In the genomic region with DNA sequence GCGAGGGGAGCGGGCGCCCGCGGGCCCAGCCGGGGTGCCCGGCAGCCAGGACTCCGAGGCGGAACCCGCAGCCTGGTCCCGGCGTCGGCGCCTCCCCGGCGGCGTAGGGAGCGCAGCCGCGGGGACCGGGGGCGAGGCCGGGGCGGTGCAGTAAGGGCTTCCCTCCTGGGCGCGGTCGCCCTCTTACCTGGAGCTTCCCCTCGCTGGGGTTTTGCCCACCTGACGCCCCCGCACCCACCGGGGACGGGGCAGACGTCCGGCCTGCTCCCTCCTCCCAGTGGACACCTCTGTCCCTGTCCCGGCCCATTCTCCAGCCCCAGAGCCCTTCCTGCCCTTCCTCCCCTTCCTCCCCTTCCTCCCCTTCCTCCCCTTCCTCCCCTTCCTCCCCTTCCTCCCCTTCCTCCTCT, we compare ENCODE assay signal across 8 cellular contexts. TPM values are rescaled to one million over a fixed set of nuclear protein-coding genes. Genes with fewer than 3 reads are reported as not detected.
A peak's percentile ranks its signal among the peaks of the same experiment; 100 is the strongest.
DNase-seq lines count a peak whose midpoint lies in the region; ATAC-seq and TF ChIP-seq lines count a peak whose summit lies in the region.

No MANE protein-coding gene starts in this region.

- intact Hi-C loops in vagina (cut with DNase I): no loop called here

- H3K9me3 ChIP-seq in vagina: no peaks in the 10 kb centered on the region

- peaks cover 5% of the 10 kb centered on the region for H3K27me3 Mint-ChIP-seq in endothelial cell (ENCODE audit: unreplicated experiment)
- peaks cover 11% of the 10 kb centered on the region for H3K27me3 Mint-ChIP-seq in nephron progenitor cell (ENCODE audit: low read depth, poor library complexity)

- POLR2A ChIA-PET in BJ (lab: Charles Lee): no interaction called here

- H3K4me1 Mint-ChIP-seq in endothelial cell (ENCODE audit: unreplicated experiment) (peaks cover 8% of the 10 kb centered on the region), nephron progenitor cell (peaks cover 32% of the 10 kb centered on the region)

- H3K27me3 ChIP-seq in BJ (ENCODE audit: control insufficient read depth, insufficient read depth, low read length) (no peaks in the 10 kb centered on the region), vagina (no peaks in the 10 kb centered on the region)

- peaks cover 40% of the 10 kb centered on the region for H3K4me1 ChIP-seq in vagina

- peak overlapping the region; percentile 92 for H3K4me3 ChIP-seq in BJ (ENCODE audit: low read depth, low read length)
- H3K4me3 ChIP-seq in WI38 (ENCODE audit: low read depth, low read length): peak overlapping the region; percentile 97
- peak overlapping the region; percentile 75 to 98 for H3K4me3 ChIP-seq in vagina

- no peak for TF ChIP-seq CTCF in BJ (IDR thresholded peaks at IDR 0.05; ENCODE audit: insufficient read depth, low read depth, low read length)
- TF ChIP-seq CTCF in WI38 (IDR thresholded peaks at IDR 0.05; ENCODE audit: low read depth, low read length): no peak
- no peak for TF ChIP-seq CTCF in endothelial cell (IDR thresholded peaks at IDR 0.05; ENCODE audit: unreplicated experiment)
- TF ChIP-seq CTCF in nephron progenitor cell (IDR thresholded peaks at IDR 0.05): no peak
- no peak for TF ChIP-seq CTCF in vagina (IDR thresholded peaks at IDR 0.05)

- peak overlapping the region; percentile 96 for H3K27ac ChIP-seq in vagina

- H3K27ac Mint-ChIP-seq in endothelial cell (ENCODE audit: unreplicated experiment): no peak overlapping the region
- H3K27ac Mint-ChIP-seq in nephron progenitor cell: no peak overlapping the region

- ATAC-seq in GM19043 (IDR thresholded peaks at IDR 0.05; ENCODE audit: low read depth, unreplicated experiment): peak; percentile 14
- ATAC-seq in HG03139 (IDR thresholded peaks at IDR 0.05; ENCODE audit: unreplicated experiment): peak; percentile 26

- H3K36me3 Mint-ChIP-seq in endothelial cell (ENCODE audit: low read depth, unreplicated experiment): peaks cover 7% of the 10 kb centered on the region
- peaks cover 29% of the 10 kb centered on the region for H3K36me3 Mint-ChIP-seq in nephron progenitor cell (ENCODE audit: low read depth)

- DNase-seq in BJ (ENCODE audit: low read depth) (no peak), endothelial cell (ENCODE audit: low spot score) (peak; percentile 50), nephron progenitor cell (peak; percentile 47), vagina (ENCODE audit: extremely low spot score in 2 of 2) (no peak), HPDE6-E6E7 (ENCODE audit: extremely low spot score) (no peak)

- TF ChIP-seq POLR2A in vagina (IDR thresholded peaks at IDR 0.05): peak in 1 of 2 donors; percentile 29

- peaks cover 2% of the 10 kb centered on the region for H3K36me3 ChIP-seq in BJ (ENCODE audit: control insufficient read depth, insufficient read depth, low read length)
- peaks cover 0 to under 1% of the 10 kb centered on the region in 2 donors for H3K36me3 ChIP-seq in vagina

- peak overlapping the region; percentile 96 for H3K4me3 Mint-ChIP-seq in endothelial cell (ENCODE audit: unreplicated experiment)
- H3K4me3 Mint-ChIP-seq in nephron progenitor cell: peak overlapping the region; percentile 87

- CTCF ChIA-PET in BJ (lab: Yijun Ruan, JAX): interaction anchor here (0.6 to 2.5 kb wide), 6 partner anchors 10 to 200 kb away, joined by 3 to 20 read pairs (median 6); no protein-coding TSS in a partner anchor

- H3K9me3 Mint-ChIP-seq in endothelial cell (ENCODE audit: unreplicated experiment) (no peaks in the 10 kb centered on the region), nephron progenitor cell (peaks cover 4% of the 10 kb centered on the region)

RNA-seq across cellular contexts. Expression of a gene that starts 0.4 kb away (rescaled TPM):
- 1,365 and 2,194 TPM in 2 replicates for polyA plus RNA-seq in BJ (2011; rRNA removed)
- polyA minus RNA-seq in BJ (2011; rRNA and poly(A)+ RNA removed): 1,055 and 1,864 TPM in 2 replicates
- total RNA-seq in endothelial cell (ENCODE audit: unreplicated experiment): 129 TPM
- total RNA-seq in vagina: 218 TPM

RNA-seq across cellular contexts. Expression of a gene that starts 30.5 kb away (rescaled TPM):
- polyA plus RNA-seq in BJ (2011; rRNA removed): not detected in 2 replicates
- not detected in 2 replicates for polyA minus RNA-seq in BJ (2011; rRNA and poly(A)+ RNA removed)
- total RNA-seq in endothelial cell (ENCODE audit: unreplicated experiment): not detected
- 17.2 TPM for total RNA-seq in vagina

RNA-seq across cellular contexts. Expression of a gene that starts 58.6 kb away (rescaled TPM):
- polyA plus RNA-seq in BJ (2011; rRNA removed): 11.8 and 24.8 TPM in 2 replicates
- 17.5 and 23.2 TPM in 2 replicates for polyA minus RNA-seq in BJ (2011; rRNA and poly(A)+ RNA removed)
- total RNA-seq in endothelial cell (ENCODE audit: unreplicated experiment) (12.4 TPM), vagina (4.9 TPM)

Comparison
In these comparisons a context has a peak if more than half of its experiments do, and no peak if none do; other contexts are left out.
1. DNase-seq: peak in endothelial cell (single experiment) and nephron progenitor cell (single experiment); none in BJ (single experiment), vagina (0 of 2) and HPDE6-E6E7 (single experiment).
2. RNA of a gene that starts 30.5 kb away (total RNA-seq): 17.2 TPM in vagina (single experiment); not detected in endothelial cell (single experiment); every median in the first group is over 10 times any median in the second.
3. Peak in every context shown above with its lines, with median percentiles within 50 percentile points of each other: H3K4me3 ChIP-seq.